8 cellular contexts compared by ENCODE assay signal in the genomic region with DNA sequence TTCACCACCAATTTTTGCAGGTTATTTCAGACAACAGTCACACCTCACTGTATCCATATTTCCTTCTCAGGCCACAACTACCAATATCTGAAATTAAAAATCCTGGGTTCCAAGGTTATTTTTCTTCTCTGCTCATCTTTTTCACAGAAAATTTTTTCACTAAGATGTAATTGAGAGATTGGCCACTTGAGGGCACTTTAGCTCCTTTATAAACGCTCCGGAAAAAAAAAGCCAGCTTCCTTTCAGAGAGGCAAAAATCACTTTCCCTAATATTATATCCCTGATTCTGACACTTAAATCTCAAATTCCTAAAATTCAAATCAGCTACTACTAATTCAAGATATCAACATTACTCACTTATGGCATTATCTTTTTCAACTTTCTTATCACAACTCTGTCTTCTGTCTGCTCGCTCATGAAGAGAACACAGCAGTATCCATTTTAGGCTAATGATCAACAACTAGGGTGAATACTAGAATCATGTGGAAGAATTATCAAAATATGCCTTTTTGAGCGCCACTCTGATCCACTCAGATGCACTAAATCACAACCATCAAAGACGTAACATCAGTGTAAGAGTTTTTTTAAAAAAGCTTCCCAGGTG.
A peak's percentile ranks its signal among the peaks of the same experiment; 100 is the strongest.
DNase-seq lines count a peak whose midpoint lies in the region; ATAC-seq and TF ChIP-seq lines count a peak whose summit lies in the region.

No MANE protein-coding gene starts in this region.

- no peaks in the 10 kb centered on the region for H3K36me3 ChIP-seq in breast epithelium

- H3K4me3 ChIP-seq in breast epithelium: no peak overlapping the region

- intact Hi-C loops in breast epithelium (cut with DNase I; ENCODE audit: low total_unique reads): no loop called here

- in situ Hi-C loops in ACHN (cut with HindIII; ENCODE audit: low pct_ligation_motif_present, low pct_unique_long_range_greater_than_20kb, low sequenced_read_pairs): no loop called here

- TF ChIP-seq CTCF in GM12872 (IDR thresholded peaks at IDR 0.05; ENCODE audit: insufficient read depth, low read depth, low read length) (peak; percentile 53; the same call in 2 of the 3 replicates), breast epithelium (IDR thresholded peaks at IDR 0.05) (peak; percentile 43 to 75 (median 73))

- no peak for TF ChIP-seq POLR2A in breast epithelium (IDR thresholded peaks at IDR 0.05)

- ATAC-seq in HG03439 (IDR thresholded peaks at IDR 0.05; ENCODE audit: unreplicated experiment): no peak

- H3K27me3 ChIP-seq in breast epithelium: no peaks in the 10 kb centered on the region

- DNase-seq in ACHN (peak; percentile 67), NCI-H446 treated with DMSO at 0.1 percent for 48 hours (lab: John Stamatoyannopoulos, UW) (peak; percentile 36), breast epithelium (ENCODE audit: low spot score in 2 of 2) (no peak), medulla oblongata (ENCODE audit: extremely low spot score) (peak; percentile 53), NK-92 (lab: John Stamatoyannopoulos, UW; ENCODE audit: unreplicated experiment) (no peak), UCSD-AML1 (lab: John Stamatoyannopoulos, UW; ENCODE audit: unreplicated experiment) (no peak)

- H3K27ac ChIP-seq in breast epithelium: no peak overlapping the region

- H3K4me1 ChIP-seq in breast epithelium: no peaks in the 10 kb centered on the region

- no peaks in the 10 kb centered on the region for H3K9me3 ChIP-seq in breast epithelium

Comparison
In these comparisons a context has a peak if more than half of its experiments do, and no peak if none do; other contexts are left out.
1. DNase-seq: peak in ACHN (single experiment), NCI-H446 treated with DMSO at 0.1 percent for 48 hours (single experiment) and medulla oblongata (single experiment); none in breast epithelium (0 of 2), NK-92 (single experiment) and UCSD-AML1 (single experiment).